8 cellular contexts compared by ENCODE assay signal in the genomic region with DNA sequence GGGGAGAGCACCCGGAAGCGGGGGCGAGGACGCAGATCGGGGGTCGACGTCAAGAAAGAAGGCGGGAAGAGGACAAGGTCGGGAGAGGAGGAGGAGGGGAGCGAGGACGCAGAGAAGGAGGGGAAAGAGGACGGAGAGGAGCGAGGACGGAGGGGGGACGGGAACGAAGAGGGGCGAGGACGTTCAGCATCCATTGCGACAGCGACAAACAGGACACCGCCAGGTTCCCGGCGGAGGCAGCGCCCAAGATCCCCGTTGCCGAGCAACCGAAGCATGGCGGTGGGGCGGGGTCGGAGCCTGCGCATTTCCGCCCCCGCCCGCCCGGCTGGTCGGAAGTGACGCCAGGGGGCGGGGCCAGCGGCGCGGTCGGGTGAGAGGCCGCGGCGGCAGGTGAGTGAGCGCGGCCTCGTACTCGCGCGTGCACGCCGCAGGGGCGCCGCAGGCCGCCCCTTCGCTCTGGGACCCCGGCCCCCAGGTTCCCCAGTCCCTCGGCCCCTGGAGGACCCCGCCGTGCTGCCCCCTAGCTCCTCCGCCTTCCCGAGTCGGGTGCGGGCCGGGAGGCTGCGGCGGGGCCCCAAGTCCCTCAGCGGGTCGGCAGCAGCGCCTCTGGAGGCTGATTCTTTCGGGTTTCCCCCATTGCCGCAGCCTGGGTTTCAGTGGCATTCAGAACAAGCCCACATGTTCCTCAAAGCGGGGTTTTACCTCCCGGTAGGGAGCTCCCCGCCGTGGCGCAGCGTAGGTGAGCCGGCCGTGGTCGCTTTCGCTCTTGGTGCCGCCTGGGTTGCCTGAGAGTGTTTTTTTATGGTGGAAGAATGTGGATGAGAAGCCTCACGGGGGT. TPM values are rescaled to one million over a fixed set of nuclear protein-coding genes. Genes with fewer than 3 reads are reported as not detected.
DNase-seq lines count a peak whose midpoint lies in the region; ATAC-seq and TF ChIP-seq lines count a peak whose summit lies in the region.

A gene with protein sequence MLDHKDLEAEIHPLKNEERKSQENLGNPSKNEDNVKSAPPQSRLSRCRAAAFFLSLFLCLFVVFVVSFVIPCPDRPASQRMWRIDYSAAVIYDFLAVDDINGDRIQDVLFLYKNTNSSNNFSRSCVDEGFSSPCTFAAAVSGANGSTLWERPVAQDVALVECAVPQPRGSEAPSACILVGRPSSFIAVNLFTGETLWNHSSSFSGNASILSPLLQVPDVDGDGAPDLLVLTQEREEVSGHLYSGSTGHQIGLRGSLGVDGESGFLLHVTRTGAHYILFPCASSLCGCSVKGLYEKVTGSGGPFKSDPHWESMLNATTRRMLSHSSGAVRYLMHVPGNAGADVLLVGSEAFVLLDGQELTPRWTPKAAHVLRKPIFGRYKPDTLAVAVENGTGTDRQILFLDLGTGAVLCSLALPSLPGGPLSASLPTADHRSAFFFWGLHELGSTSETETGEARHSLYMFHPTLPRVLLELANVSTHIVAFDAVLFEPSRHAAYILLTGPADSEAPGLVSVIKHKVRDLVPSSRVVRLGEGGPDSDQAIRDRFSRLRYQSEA (plus strand): TSS at position 354 of the 838 bp plus-strand sequence. CDS start 19,593 bp downstream, outside the sequence.

- H3K4me1 ChIP-seq in adipocyte (ENCODE audit: control insufficient read depth, insufficient read depth, low read length) (peaks cover 3% of the 10 kb centered on the region), heart left ventricle (peaks cover 0 to 26% (median 15%) of the 10 kb centered on the region in 12 donors)

- DNase-seq in GM13976 (ENCODE audit: low spot score) (peak; percentile 97), NCI-H1436 treated with DMSO at 0.1 percent for 48 hours (lab: John Stamatoyannopoulos, UW) (peak; percentile 47), T follicular helper cell (ENCODE audit: low read depth) (peak; percentile 93), adipocyte (ENCODE audit: low read depth) (peak; percentile 99), heart left ventricle (peak; percentile 95 to 96 (median 96)), posterior cingulate gyrus (peak; percentile 83 to 99 (median 91)), type B pancreatic cell (ENCODE audit: extremely low spot score, unreplicated experiment) (peak; percentile 94)

- no peaks in the 10 kb centered on the region for H3K27me3 ChIP-seq in adipocyte (replicated peaks; ENCODE audit: control insufficient read depth, insufficient read depth, low read length)
- H3K27me3 ChIP-seq in heart left ventricle = no peaks in the 10 kb centered on the region

- peak; percentile 85 to 98 for TF ChIP-seq POLR2A in heart left ventricle (IDR thresholded peaks at IDR 0.05)

- ATAC-seq in HG02852 (IDR thresholded peaks at IDR 0.05; ENCODE audit: unreplicated experiment) (peak; percentile 84), heart left ventricle (peak; percentile 86 to 97 (median 96))

- H3K9me3 Mint-ChIP-seq in type B pancreatic cell = no peaks in the 10 kb centered on the region

- peaks cover 9% of the 10 kb centered on the region for H3K4me1 Mint-ChIP-seq in type B pancreatic cell (ENCODE audit: unreplicated experiment)

- no peaks in the 10 kb centered on the region for H3K9me3 ChIP-seq in adipocyte (ENCODE audit: control insufficient read depth, low read length)
- no peaks in the 10 kb centered on the region for H3K9me3 ChIP-seq in heart left ventricle

- TF ChIP-seq CTCF in GM13976 (IDR thresholded peaks at IDR 0.05; ENCODE audit: borderline replicate concordance, control extremely low read depth, extremely low read depth, insufficient read depth, missing control alignments) (peak; percentile 53), heart left ventricle (IDR thresholded peaks at IDR 0.05) (peak in 11 of 12 donors; percentile 4 to 62 (median 43)), type B pancreatic cell (conservative IDR thresholded peaks at IDR 0.05) (peak; percentile 60)

- peak within 1 kb of the TSS; percentile 97 for H3K9ac ChIP-seq in adipocyte (ENCODE audit: low read length)

- peaks cover 10% of the 10 kb centered on the region for H3K36me3 Mint-ChIP-seq in type B pancreatic cell

- H3K27ac Mint-ChIP-seq in type B pancreatic cell = peak within 1 kb of the TSS; percentile 99

- in situ Hi-C loops in GM13976 (cut with MboI; ENCODE audit: low sequenced_read_pairs, unreplicated experiment) = no loop called here

- 0 to 1% (median 0%) methylated on average over 44 to 85 of the region's 85 CpGs for WGBS in heart left ventricle, 4 donors

- intact Hi-C loops in heart left ventricle (cut with DNase I) = loop anchor here in 5 of 10 donors (2.0 to 5.0 kb wide), 2 partner anchors 118 kb away; partner anchors contain the start of gene AXIN1 (in 5 of the 5)
- intact Hi-C loops in posterior cingulate gyrus (cut with DNase I) = no loop called here

- no peaks in the 10 kb centered on the region for H3K27me3 Mint-ChIP-seq in type B pancreatic cell

- H3K36me3 ChIP-seq in adipocyte (ENCODE audit: control insufficient read depth, insufficient read depth, low read length, severe bottlenecking) (no peaks in the 10 kb centered on the region), heart left ventricle (peaks cover 0 to 4% (median 0%) of the 10 kb centered on the region in 9 donors)

- H3K27ac ChIP-seq in heart left ventricle = peak within 1 kb of the TSS; percentile 89 to 99 (median 98)

- H3K4me3 ChIP-seq in adipocyte (ENCODE audit: low read length) (peak within 1 kb of the TSS; percentile 97), heart left ventricle (peak within 1 kb of the TSS; percentile 73 to 98 (median 92))

- peak within 1 kb of the TSS; percentile 99 for H3K4me3 Mint-ChIP-seq in type B pancreatic cell

RNA-seq across cellular contexts. Expression of the gene that starts here (rescaled TPM):
- total RNA-seq in heart left ventricle (100 to 1,000 TPM; 132 to 201 (median 148) TPM), type B pancreatic cell (ENCODE audit: low replicate concordance) (125 and 143 TPM in 2 replicates)
- polyA plus RNA-seq in heart left ventricle = 100 to 1,000 TPM; 110 to 124 TPM

Comparison
In these comparisons a context has a peak if more than half of its experiments do, and no peak if none do; other contexts are left out.
1. Peak in every context shown above with its lines: DNase-seq, ATAC-seq, H3K4me3 ChIP-seq and H3K27ac ChIP-seq.
2. DNase-seq: peak in every context shown above with its lines; median percentile 99 in adipocyte; 97 in GM13976; 96 in heart left ventricle; 94 in type B pancreatic cell; 93 in T follicular helper cell; 91 in posterior cingulate gyrus; 47 in NCI-H1436 treated with DMSO at 0.1 percent for 48 hours.